ENCODE assay signal across 24 cellular contexts in genomic region chr2:148517296-148517695, GRCh38.
"Had no signal": no experiment of that assay in that cellular context is flagged by ENCODE, and none has a peak within 500 bp of the region (broad histone marks: within the 10 kb centered on the region; RNA-seq: fewer than 3 reads in every experiment).

No MANE protein-coding gene starts in this region.

- H3K27ac Mint-ChIP-seq: stimulated activated effector memory CD8-positive, alpha-beta T cell treated with anti-CD3 and anti-CD28 coated beads, Interleukin-12 subunit alpha, Interleukin-12 subunit beta, amount 100 ng/mL, for 72 hours; stimulated activated memory B cell treated with anti-CD40 and anti-IgM and Interleukin-4, amounts not matched to agents 10 μg/mL and 1 μg/mL and 100 μg/mL, for 72 hours; stimulated activated naive B cell treated with anti-CD40 and anti-IgM and Interleukin-4, amounts not matched to agents 10 μg/mL and 1 μg/mL and 100 μg/mL, for 72 hours; stimulated activated naive CD8-positive, alpha-beta T cell treated with anti-CD3 and anti-CD28 coated beads, Interleukin-15, amount 100 ng/mL, for 72 hours; stimulated activated naive CD8-positive, alpha-beta T cell treated with anti-CD3 and anti-CD28 coated beads, Interleukin-15, Interleukin-2, amounts not matched to agents 100 ng/mL and 50 ng/mL, for 24 hours; type B pancreatic cell had no signal

- H3K4me1 Mint-ChIP-seq: stimulated activated memory B cell treated with anti-CD40 and anti-IgM and Interleukin-4, amounts not matched to agents 10 μg/mL and 1 μg/mL and 100 μg/mL, for 72 hours; stimulated activated naive B cell treated with anti-CD40 and anti-IgM and Interleukin-4, amounts not matched to agents 10 μg/mL and 1 μg/mL and 100 μg/mL, for 72 hours had no signal

- DNase-seq: stimulated activated CD4-positive, alpha-beta T cell treated with anti-CD3 and anti-CD28 coated beads, Interleukin-2, amount 100 ng/mL, for 48 hours; stimulated activated CD4-positive, alpha-beta T cell treated with anti-CD3 and anti-CD28 coated beads, Interleukin-4, amount 100 ng/mL, for 1 hour; stimulated activated CD4-positive, alpha-beta T cell treated with anti-CD3 and anti-CD28 coated beads, Interleukin-4, amount 100 ng/mL, for 24 hours; stimulated activated CD4-positive, alpha-beta T cell treated with anti-CD3 and anti-CD28 coated beads, Interleukin-4, amount 100 ng/mL, for 4 hours; stimulated activated CD8-positive, alpha-beta memory T cell treated with anti-CD3 and anti-CD28 coated beads, Interleukin-4, amount 100 ng/mL, for 48 hours; stimulated activated naive B cell treated with anti-CD40 and anti-IgM and Interleukin-4, amounts not matched to agents 10 μg/mL and 1 μg/mL and 100 μg/mL, for 72 hours; stimulated activated naive CD4-positive, alpha-beta T cell; stimulated activated naive CD4-positive, alpha-beta T cell treated with Interleukin-2 at 50 U/mL for 16 hours; stimulated activated naive CD8-positive, alpha-beta T cell treated with anti-CD3 and anti-CD28 coated beads, Interleukin-15, amount 100 ng/mL, for 72 hours; stimulated activated naive CD8-positive, alpha-beta T cell treated with anti-CD3 and anti-CD28 coated beads, Interleukin-15, Interleukin-2, amounts not matched to agents 100 U/mL and 50 U/mL, for 24 hours; stomach; substantia nigra; testis; thyroid gland; tibial artery; transverse colon; trophoblast cell; upper lobe of left lung; upper lobe of right lung; uterus had no signal

- H3K27me3 Mint-ChIP-seq: stimulated activated memory B cell treated with anti-CD40 and anti-IgM and Interleukin-4, amounts not matched to agents 10 μg/mL and 1 μg/mL and 100 μg/mL, for 72 hours; stimulated activated naive B cell treated with anti-CD40 and anti-IgM and Interleukin-4, amounts not matched to agents 10 μg/mL and 1 μg/mL and 100 μg/mL, for 72 hours; stimulated activated naive CD8-positive, alpha-beta T cell treated with anti-CD3 and anti-CD28 coated beads, Interleukin-15, amount 100 ng/mL, for 72 hours; stimulated activated naive CD8-positive, alpha-beta T cell treated with anti-CD3 and anti-CD28 coated beads, Interleukin-15, Interleukin-2, amounts not matched to agents 100 ng/mL and 50 ng/mL, for 24 hours; type B pancreatic cell had no signal

- H3K4me3 Mint-ChIP-seq: stimulated activated effector memory CD8-positive, alpha-beta T cell treated with anti-CD3 and anti-CD28 coated beads, Interleukin-12 subunit alpha, Interleukin-12 subunit beta, amount 100 ng/mL, for 72 hours; stimulated activated memory B cell treated with anti-CD40 and anti-IgM and Interleukin-4, amounts not matched to agents 10 μg/mL and 1 μg/mL and 100 μg/mL, for 72 hours; stimulated activated naive B cell treated with anti-CD40 and anti-IgM and Interleukin-4, amounts not matched to agents 10 μg/mL and 1 μg/mL and 100 μg/mL, for 72 hours; stimulated activated naive CD8-positive, alpha-beta T cell treated with anti-CD3 and anti-CD28 coated beads, Interleukin-15, amount 100 ng/mL, for 72 hours; stimulated activated naive CD8-positive, alpha-beta T cell treated with anti-CD3 and anti-CD28 coated beads, Interleukin-15, Interleukin-2, amounts not matched to agents 100 ng/mL and 50 ng/mL, for 24 hours; type B pancreatic cell had no signal

- H3K9me3 Mint-ChIP-seq: stimulated activated effector memory CD8-positive, alpha-beta T cell treated with anti-CD3 and anti-CD28 coated beads, Interleukin-12 subunit alpha, Interleukin-12 subunit beta, amount 100 ng/mL, for 72 hours; stimulated activated memory B cell treated with anti-CD40 and anti-IgM and Interleukin-4, amounts not matched to agents 10 μg/mL and 1 μg/mL and 100 μg/mL, for 72 hours; stimulated activated naive B cell treated with anti-CD40 and anti-IgM and Interleukin-4, amounts not matched to agents 10 μg/mL and 1 μg/mL and 100 μg/mL, for 72 hours; stimulated activated naive CD8-positive, alpha-beta T cell treated with anti-CD3 and anti-CD28 coated beads, Interleukin-15, amount 100 ng/mL, for 72 hours; stimulated activated naive CD8-positive, alpha-beta T cell treated with anti-CD3 and anti-CD28 coated beads, Interleukin-15, Interleukin-2, amounts not matched to agents 100 ng/mL and 50 ng/mL, for 24 hours; type B pancreatic cell had no signal
